8 cellular contexts compared by ENCODE assay signal in the genomic region with DNA sequence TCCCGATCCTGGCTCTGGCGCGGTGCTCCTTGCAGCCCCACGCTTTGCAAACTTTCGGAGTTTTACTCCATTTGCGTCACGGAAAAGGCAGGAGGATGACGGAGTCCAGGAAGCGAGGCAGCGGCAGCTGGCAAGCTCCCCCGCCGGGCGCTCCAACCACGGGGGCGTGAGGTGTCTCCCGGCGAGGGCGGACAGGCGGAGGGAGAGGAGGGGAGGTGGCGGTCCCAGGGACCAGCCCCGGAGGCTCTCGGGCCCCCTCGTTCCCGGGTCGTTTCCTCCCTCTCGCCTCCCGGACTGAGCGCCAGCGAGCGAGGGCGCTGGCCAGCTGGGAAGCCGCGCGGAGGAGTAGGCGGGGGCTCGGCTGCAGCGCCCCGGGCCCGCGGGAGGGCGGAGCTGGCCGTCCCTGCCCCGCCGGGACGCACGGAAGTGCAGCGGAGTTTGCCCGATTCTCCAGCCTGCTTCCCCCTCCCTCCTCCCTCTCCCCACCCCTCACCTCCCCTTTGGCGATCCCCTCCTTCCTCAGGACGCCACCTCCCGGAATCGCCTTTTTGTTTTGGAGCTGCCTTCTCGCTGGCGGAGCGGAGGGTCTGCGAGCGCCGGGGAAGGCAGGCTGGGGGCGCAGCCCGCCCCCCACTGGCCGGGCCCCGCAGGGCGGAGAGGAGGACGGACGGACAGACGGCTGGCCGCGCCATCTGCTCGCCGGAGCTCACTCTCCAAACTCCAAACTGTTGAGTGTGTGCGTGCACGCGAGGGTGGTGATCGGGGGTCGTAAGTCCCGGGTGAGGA. TPM values are rescaled to one million over a fixed set of nuclear protein-coding genes. Genes with fewer than 3 reads are reported as not detected.
DNase-seq lines count a peak whose midpoint lies in the region; ATAC-seq and TF ChIP-seq lines count a peak whose summit lies in the region.

A gene with protein sequence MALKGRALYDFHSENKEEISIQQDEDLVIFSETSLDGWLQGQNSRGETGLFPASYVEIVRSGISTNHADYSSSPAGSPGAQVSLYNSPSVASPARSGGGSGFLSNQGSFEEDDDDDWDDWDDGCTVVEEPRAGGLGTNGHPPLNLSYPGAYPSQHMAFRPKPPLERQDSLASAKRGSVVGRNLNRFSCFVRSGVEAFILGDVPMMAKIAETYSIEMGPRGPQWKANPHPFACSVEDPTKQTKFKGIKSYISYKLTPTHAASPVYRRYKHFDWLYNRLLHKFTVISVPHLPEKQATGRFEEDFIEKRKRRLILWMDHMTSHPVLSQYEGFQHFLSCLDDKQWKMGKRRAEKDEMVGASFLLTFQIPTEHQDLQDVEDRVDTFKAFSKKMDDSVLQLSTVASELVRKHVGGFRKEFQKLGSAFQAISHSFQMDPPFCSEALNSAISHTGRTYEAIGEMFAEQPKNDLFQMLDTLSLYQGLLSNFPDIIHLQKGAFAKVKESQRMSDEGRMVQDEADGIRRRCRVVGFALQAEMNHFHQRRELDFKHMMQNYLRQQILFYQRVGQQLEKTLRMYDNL (plus strand): TSS at position 543 of the 786 bp plus-strand sequence. CDS start 1,191 bp downstream, outside the sequence.

- H3K4me2 ChIP-seq in fibroblast of lung (ENCODE audit: extremely low read depth, insufficient read depth, low read length): peak within 1 kb of the TSS; percentile 98

- H3K4me3 ChIP-seq in BJ (ENCODE audit: low read depth, low read length) (peak within 1 kb of the TSS; percentile 77), fibroblast of lung (replicated peaks in 1 of 4; ENCODE audit: control extremely low read depth in 1 of 4, insufficient read depth in 1 of 4, low read depth in 3 of 4, low read length in 4 of 4) (peak within 1 kb of the TSS; percentile 75 to 90 (median 82)), muscle layer of duodenum (ENCODE audit: low read depth in 1 of 2, low read length in 2 of 2) (peak within 1 kb of the TSS; percentile 88 to 89)

- H3K36me3 ChIP-seq in BJ (ENCODE audit: control insufficient read depth, insufficient read depth, low read length) (peaks cover 12% of the 10 kb centered on the region), fibroblast of lung (ENCODE audit: control insufficient read depth, insufficient read depth, low read length) (peaks cover 9% of the 10 kb centered on the region), muscle layer of duodenum (ENCODE audit: control insufficient read depth in 1 of 2, insufficient read depth in 2 of 2, low read length in 2 of 2) (peaks cover 0 to 5% of the 10 kb centered on the region in 2 donors)

- ATAC-seq in activated T-helper 17 cell treated with anti-CD3 and anti-CD28 coated beads, Interleukin-2, amount 50 U/mL, for 72 hours (replicated peaks): peak; percentile 80
- ATAC-seq in HG02870 (IDR thresholded peaks at IDR 0.05; ENCODE audit: unreplicated experiment): no peak

- DNase-seq in BJ (ENCODE audit: low read depth) (no peak), GOT3 (lab: John Stamatoyannopoulos, UW) (peak; percentile 63), OCI-M1 (lab: John Stamatoyannopoulos, UW) (peak; percentile 68), fibroblast of lung (ENCODE audit: low read depth in 2 of 2) (peak; percentile 85 to 87)
- DNase-seq in stimulated activated naive CD4-positive, alpha-beta T cell (lab: John Stamatoyannopoulos, UW): peak; percentile 26 to 55 (median 38)

- H3K79me2 ChIP-seq in fibroblast of lung (ENCODE audit: control insufficient read depth, insufficient read depth, low read length): peaks cover 54% of the 10 kb centered on the region

- TF ChIP-seq CTCF in BJ (IDR thresholded peaks at IDR 0.05; ENCODE audit: insufficient read depth, low read depth, low read length) (peak; percentile 54), fibroblast of lung (conservative IDR thresholded peaks at IDR 0.05 in 1 of 2, IDR thresholded peaks at IDR 0.05 in 1 of 2; ENCODE audit: low read depth in 1 of 2, low read length in 2 of 2) (peak; percentile 43 to 48)

- peak within 1 kb of the TSS; percentile 52 for H2AFZ ChIP-seq in fibroblast of lung (ENCODE audit: low read length)

- H4K20me1 ChIP-seq in fibroblast of lung (ENCODE audit: control insufficient read depth, extremely low read depth, insufficient read depth, low read length): no peaks in the 10 kb centered on the region

- H3K27ac Mint-ChIP-seq in activated T-helper 17 cell treated with anti-CD3 and anti-CD28 coated beads, Interleukin-2, amount 50 U/mL, for 72 hours: peak within 1 kb of the TSS; percentile 75

- peaks cover 20% of the 10 kb centered on the region for H3K4me1 Mint-ChIP-seq in activated T-helper 17 cell treated with anti-CD3 and anti-CD28 coated beads, Interleukin-2, amount 50 U/mL, for 72 hours

- H3K27ac ChIP-seq in fibroblast of lung (ENCODE audit: insufficient read depth, low read length) (peak within 1 kb of the TSS; percentile 97), muscle layer of duodenum (ENCODE audit: low read length) (peak within 1 kb of the TSS; percentile 93)

- peak within 1 kb of the TSS; percentile 95 for H3K9ac ChIP-seq in fibroblast of lung (ENCODE audit: insufficient read depth, low read length)

- H3K9me3 Mint-ChIP-seq in activated T-helper 17 cell treated with anti-CD3 and anti-CD28 coated beads, Interleukin-2, amount 50 U/mL, for 72 hours: no peaks in the 10 kb centered on the region

- H3K4me1 ChIP-seq in fibroblast of lung (ENCODE audit: control insufficient read depth, extremely low read depth, insufficient read depth, low read length): peaks cover 31% of the 10 kb centered on the region
- H3K4me1 ChIP-seq in muscle layer of duodenum (ENCODE audit: control insufficient read depth in 1 of 2, insufficient read depth in 2 of 2, low read length in 2 of 2): peaks cover 32 to 45% of the 10 kb centered on the region in 2 donors

- H3K27me3 ChIP-seq in BJ (ENCODE audit: control insufficient read depth, insufficient read depth, low read length) (no peaks in the 10 kb centered on the region), fibroblast of lung (ENCODE audit: control insufficient read depth, insufficient read depth, low read length) (no peaks in the 10 kb centered on the region), muscle layer of duodenum (ENCODE audit: low read depth, low read length) (no peaks in the 10 kb centered on the region)

- no peaks in the 10 kb centered on the region for H3K27me3 Mint-ChIP-seq in activated T-helper 17 cell treated with anti-CD3 and anti-CD28 coated beads, Interleukin-2, amount 50 U/mL, for 72 hours

- CTCF ChIA-PET in BJ (lab: Yijun Ruan, JAX): interaction anchor here (0.6 to 2.4 kb wide), 16 partner anchors 9 to 1404 kb away, joined by 3 to 13 read pairs (median 4); partner anchors contain the start of gene SNUPN

- H3K36me3 Mint-ChIP-seq in activated T-helper 17 cell treated with anti-CD3 and anti-CD28 coated beads, Interleukin-2, amount 50 U/mL, for 72 hours (ENCODE audit: low read depth): no peaks in the 10 kb centered on the region

- H3K9me3 ChIP-seq in fibroblast of lung (ENCODE audit: control insufficient read depth, insufficient read depth, low read depth, low read length) (no peaks in the 10 kb centered on the region), muscle layer of duodenum (ENCODE audit: control insufficient read depth in 1 of 2, low read length in 2 of 2) (no peaks in the 10 kb centered on the region)

- H3K4me3 Mint-ChIP-seq in activated T-helper 17 cell treated with anti-CD3 and anti-CD28 coated beads, Interleukin-2, amount 50 U/mL, for 72 hours: peak within 1 kb of the TSS; percentile 87

- POLR2A ChIA-PET in BJ (lab: Charles Lee): interaction anchor here (0.6 to 0.9 kb wide), 5 partner anchors 14 to 192 kb away, joined by 3 to 8 read pairs (median 3); no protein-coding TSS in a partner anchor

RNA-seq across cellular contexts. Expression of the gene that starts here (rescaled TPM):
- polyA plus RNA-seq in BJ (2011; rRNA removed) (17.3 and 23.5 TPM in 2 replicates), fibroblast of lung (16.1 and 17.5 TPM in 2 replicates)
- polyA minus RNA-seq in BJ (2011; rRNA and poly(A)+ RNA removed): 31.3 and 33.2 TPM in 2 replicates
- 10 to 100 TPM in 1 of 2 donors, 1 to 10 TPM in 1; 2.6 to 12.1 TPM for total RNA-seq in activated T-helper 17 cell treated with anti-CD3 and anti-CD28 coated beads, Interleukin-2, amount 50 U/mL, for 72 hours
- 19.5 and 24.6 TPM in 2 replicates for total RNA-seq in fibroblast of lung
- 20.9 and 26.8 TPM in 2 replicates for polyA plus RNA-seq in fibroblast of lung (2012)
- polyA minus RNA-seq in fibroblast of lung (ENCODE audit: low replicate concordance): 58.1 and 71.4 TPM in 2 replicates
